Comparison of ENCODE assay signal across 14 cellular contexts in genomic region chr10:110260746-110261477, GRCh38. TPM values are rescaled to one million over a fixed set of nuclear protein-coding genes. Genes with fewer than 3 reads are reported as not detected.
DNase-seq lines count a peak whose midpoint lies in the region; ATAC-seq and TF ChIP-seq lines count a peak whose summit lies in the region.
"Had no signal": no experiment of that assay in that cellular context is flagged by ENCODE, and none has a peak within 500 bp of the region (broad histone marks: within the 10 kb centered on the region; RNA-seq: fewer than 3 reads in every experiment).

No MANE protein-coding gene starts in this region.

- H3K4me3 ChIP-seq in adipocyte (ENCODE audit: low read length) = no peak overlapping the region
- no peak overlapping the region for H3K4me3 ChIP-seq in fibroblast of villous mesenchyme (ENCODE audit: low read depth, low read length)
- H3K4me3 ChIP-seq in Karpas-422 (ENCODE audit: low read length) = no peak overlapping the region

- CTCF ChIA-PET in activated naive CD4-positive, alpha-beta T cell treated with anti-CD3 and anti-CD28 coated beads for 36 hours (lab: Charles Lee) = interaction anchor here (0.5 to 1.7 kb wide), 4 partner anchors 8 to 51 kb away, joined by 3 to 5 read pairs (median 3); no protein-coding TSS in a partner anchor

- no peaks in the 10 kb centered on the region for H3K79me2 ChIP-seq in Karpas-422 (ENCODE audit: low read length)

- no peak overlapping the region for H2AFZ ChIP-seq in Karpas-422 (ENCODE audit: low read length)

- intact Hi-C loops in sciatic nerve (cut with DNase I) = no loop called here
- intact Hi-C loops in activated naive CD4-positive, alpha-beta T cell treated with anti-CD3 and anti-CD28 coated beads for 36 hours (cut with micrococcal nuclease) = no loop called here
- intact Hi-C loops in activated T-helper 2 cell treated with anti-CD3 and anti-CD28 coated beads, Interferon-gamma antibody, Interleukin-2, Interleukin-4, amounts not matched to agents 10 μg/mL and 5 μg/mL and 100 μg/mL, durations not matched to agents 14 hours and 24 hours and 36 hours (cut with micrococcal nuclease) = no loop called here

- H3K4me3 Mint-ChIP-seq in activated naive CD4-positive, alpha-beta T cell treated with anti-CD3 and anti-CD28 coated beads for 36 hours = no peak overlapping the region
- no peak overlapping the region for H3K4me3 Mint-ChIP-seq in activated T-helper 2 cell treated with anti-CD3 and anti-CD28 coated beads, Interferon-gamma antibody, Interleukin-2, Interleukin-4, amounts not matched to agents 10 μg/mL and 5 μg/mL and 100 μg/mL, durations not matched to agents 14 hours and 24 hours and 36 hours (ENCODE audit: low read depth)

- H4K20me1 ChIP-seq in Karpas-422 (ENCODE audit: insufficient read depth, low read depth, low read length) = no peaks in the 10 kb centered on the region

- H3K36me3 ChIP-seq in adipocyte (ENCODE audit: control insufficient read depth, insufficient read depth, low read length, severe bottlenecking) = no peaks in the 10 kb centered on the region
- no peaks in the 10 kb centered on the region for H3K36me3 ChIP-seq in Karpas-422 (ENCODE audit: insufficient read depth, low read length)

- no peak overlapping the region for H3K9ac ChIP-seq in adipocyte (ENCODE audit: low read length)
- no peak overlapping the region for H3K9ac ChIP-seq in Karpas-422 (ENCODE audit: low read length)

- ATAC-seq in sciatic nerve (peak; percentile 64), HG02798 (IDR thresholded peaks at IDR 0.05; ENCODE audit: poor library complexity, unreplicated experiment) (no peak)

- H3K4me1 ChIP-seq in adipocyte (ENCODE audit: control insufficient read depth, insufficient read depth, low read length) (peaks cover 18% of the 10 kb centered on the region), Karpas-422 (ENCODE audit: low read length) (no peaks in the 10 kb centered on the region)

- peaks cover 3% of the 10 kb centered on the region for H3K4me1 Mint-ChIP-seq in activated naive CD4-positive, alpha-beta T cell treated with anti-CD3 and anti-CD28 coated beads for 36 hours (ENCODE audit: low read depth)
- H3K4me1 Mint-ChIP-seq in activated T-helper 2 cell treated with anti-CD3 and anti-CD28 coated beads, Interferon-gamma antibody, Interleukin-2, Interleukin-4, amounts not matched to agents 10 μg/mL and 5 μg/mL and 100 μg/mL, durations not matched to agents 14 hours and 24 hours and 36 hours (ENCODE audit: low read depth) = no peaks in the 10 kb centered on the region

- no peaks in the 10 kb centered on the region for H3K27me3 ChIP-seq in adipocyte (replicated peaks; ENCODE audit: control insufficient read depth, insufficient read depth, low read length)
- H3K27me3 ChIP-seq in Karpas-422 (ENCODE audit: low read length) = no peaks in the 10 kb centered on the region

- H3K36me3 Mint-ChIP-seq in activated naive CD4-positive, alpha-beta T cell treated with anti-CD3 and anti-CD28 coated beads for 36 hours (ENCODE audit: low read depth) = peaks cover 3% of the 10 kb centered on the region
- peaks cover 3% of the 10 kb centered on the region for H3K36me3 Mint-ChIP-seq in activated T-helper 2 cell treated with anti-CD3 and anti-CD28 coated beads, Interferon-gamma antibody, Interleukin-2, Interleukin-4, amounts not matched to agents 10 μg/mL and 5 μg/mL and 100 μg/mL, durations not matched to agents 14 hours and 24 hours and 36 hours (ENCODE audit: low read depth)

- no peak overlapping the region for H3K4me2 ChIP-seq in Karpas-422 (ENCODE audit: low read depth, low read length, poor library complexity, severe bottlenecking)

- no peaks in the 10 kb centered on the region for H3K27me3 Mint-ChIP-seq in activated naive CD4-positive, alpha-beta T cell treated with anti-CD3 and anti-CD28 coated beads for 36 hours (ENCODE audit: low read depth)
- peaks cover 71% of the 10 kb centered on the region for H3K27me3 Mint-ChIP-seq in activated T-helper 2 cell treated with anti-CD3 and anti-CD28 coated beads, Interferon-gamma antibody, Interleukin-2, Interleukin-4, amounts not matched to agents 10 μg/mL and 5 μg/mL and 100 μg/mL, durations not matched to agents 14 hours and 24 hours and 36 hours (ENCODE audit: low read depth)

- no peak overlapping the region for H3K27ac Mint-ChIP-seq in activated naive CD4-positive, alpha-beta T cell treated with anti-CD3 and anti-CD28 coated beads for 36 hours
- H3K27ac Mint-ChIP-seq in activated T-helper 2 cell treated with anti-CD3 and anti-CD28 coated beads, Interferon-gamma antibody, Interleukin-2, Interleukin-4, amounts not matched to agents 10 μg/mL and 5 μg/mL and 100 μg/mL, durations not matched to agents 14 hours and 24 hours and 36 hours = no peak overlapping the region

- peaks cover under 1% of the 10 kb centered on the region for H3K9me3 Mint-ChIP-seq in activated naive CD4-positive, alpha-beta T cell treated with anti-CD3 and anti-CD28 coated beads for 36 hours
- H3K9me3 Mint-ChIP-seq in activated T-helper 2 cell treated with anti-CD3 and anti-CD28 coated beads, Interferon-gamma antibody, Interleukin-2, Interleukin-4, amounts not matched to agents 10 μg/mL and 5 μg/mL and 100 μg/mL, durations not matched to agents 14 hours and 24 hours and 36 hours = peaks cover under 1% of the 10 kb centered on the region

- no peak overlapping the region for H3K27ac ChIP-seq in Karpas-422 (ENCODE audit: low read length)

- TF ChIP-seq CTCF in fibroblast of villous mesenchyme (IDR thresholded peaks at IDR 0.05; ENCODE audit: insufficient read depth, low read depth, low read length) = no peak

- H3K9me3 ChIP-seq in adipocyte (ENCODE audit: control insufficient read depth, low read length) (peaks cover under 1% of the 10 kb centered on the region), Karpas-422 (ENCODE audit: low read length) (no peaks in the 10 kb centered on the region)

- H3K9me2 ChIP-seq in Karpas-422 (replicated peaks; ENCODE audit: insufficient read depth, low read length) = no peaks in the 10 kb centered on the region

- DNase-seq in EL (peak; percentile 3), adipocyte (ENCODE audit: low read depth) (peak; percentile 32), fibroblast of villous mesenchyme (ENCODE audit: low read depth) (peak; percentile 61), sciatic nerve (ENCODE audit: low spot score) (no peak), Karpas-422 (no peak)
- no peak for DNase-seq in activated naive CD4-positive, alpha-beta T cell treated with anti-CD3 and anti-CD28 coated beads for 36 hours
- no peak for DNase-seq in activated T-helper 2 cell treated with anti-CD3 and anti-CD28 coated beads, Interferon-gamma antibody, Interleukin-2, Interleukin-4, amounts not matched to agents 10 μg/mL and 5 μg/mL and 100 μg/mL, durations not matched to agents 14 hours and 24 hours and 36 hours (ENCODE audit: low spot score)
- DNase-seq: activated CD4-positive, alpha-beta T cell treated with anti-CD3 and anti-CD28 coated beads, Interleukin-2, amount 50 U/mL, for 4 hours; central memory CD4-positive, alpha-beta T cell; KBM-7; mesendoderm; NCI-H187; NCI-H526 had no signal

RNA-seq across cellular contexts. Expression of gene SMNDC1, which starts 43.8 kb away (rescaled TPM):
- total RNA-seq in fibroblast of villous mesenchyme = 6.8 and 11.7 TPM in 2 replicates
- 35.4 TPM for total RNA-seq in sciatic nerve
- 10 to 100 TPM; 42.4 to 46.2 TPM for total RNA-seq in activated naive CD4-positive, alpha-beta T cell treated with anti-CD3 and anti-CD28 coated beads for 36 hours
- total RNA-seq in Karpas-422 (2014; rRNA removed; shearing (Covaris generic); ENCODE audit: low replicate concordance) = 9.8 and 26.1 TPM in 2 replicates
- total RNA-seq in activated T-helper 2 cell treated with anti-CD3 and anti-CD28 coated beads, Interferon-gamma antibody, Interleukin-2, Interleukin-4, amounts not matched to agents 10 μg/mL and 5 μg/mL and 100 μg/mL, durations not matched to agents 14 hours and 24 hours and 36 hours = 40.2 and 43.1 TPM in 2 replicates

RNA-seq across cellular contexts. Expression of gene MXI1, which starts 53.5 kb away (rescaled TPM):
- 7.7 and 8.2 TPM in 2 replicates for total RNA-seq in fibroblast of villous mesenchyme
- 72.2 TPM for total RNA-seq in sciatic nerve
- 10 to 100 TPM; 24.4 to 27.5 TPM for total RNA-seq in activated naive CD4-positive, alpha-beta T cell treated with anti-CD3 and anti-CD28 coated beads for 36 hours
- 12.0 and 19.8 TPM in 2 replicates for total RNA-seq in Karpas-422 (2014; rRNA removed; shearing (Covaris generic); ENCODE audit: low replicate concordance)
- 12.2 and 14.6 TPM in 2 replicates for total RNA-seq in activated T-helper 2 cell treated with anti-CD3 and anti-CD28 coated beads, Interferon-gamma antibody, Interleukin-2, Interleukin-4, amounts not matched to agents 10 μg/mL and 5 μg/mL and 100 μg/mL, durations not matched to agents 14 hours and 24 hours and 36 hours

Comparison
In these comparisons a context has a peak if more than half of its experiments do, and no peak if none do; other contexts are left out.
1. DNase-seq: peak in EL (single experiment), adipocyte (single experiment) and fibroblast of villous mesenchyme (single experiment); none in sciatic nerve (single experiment), activated naive CD4-positive, alpha-beta T cell treated with anti-CD3 and anti-CD28 coated beads for 36 hours (single experiment), Karpas-422 (single experiment) and activated T-helper 2 cell treated with anti-CD3 and anti-CD28 coated beads, Interferon-gamma antibody, Interleukin-2, Interleukin-4, amounts not matched to agents 10 μg/mL and 5 μg/mL and 100 μg/mL, durations not matched to agents 14 hours and 24 hours and 36 hours (single experiment).